8 cellular contexts compared by ENCODE assay signal in the genomic region with DNA sequence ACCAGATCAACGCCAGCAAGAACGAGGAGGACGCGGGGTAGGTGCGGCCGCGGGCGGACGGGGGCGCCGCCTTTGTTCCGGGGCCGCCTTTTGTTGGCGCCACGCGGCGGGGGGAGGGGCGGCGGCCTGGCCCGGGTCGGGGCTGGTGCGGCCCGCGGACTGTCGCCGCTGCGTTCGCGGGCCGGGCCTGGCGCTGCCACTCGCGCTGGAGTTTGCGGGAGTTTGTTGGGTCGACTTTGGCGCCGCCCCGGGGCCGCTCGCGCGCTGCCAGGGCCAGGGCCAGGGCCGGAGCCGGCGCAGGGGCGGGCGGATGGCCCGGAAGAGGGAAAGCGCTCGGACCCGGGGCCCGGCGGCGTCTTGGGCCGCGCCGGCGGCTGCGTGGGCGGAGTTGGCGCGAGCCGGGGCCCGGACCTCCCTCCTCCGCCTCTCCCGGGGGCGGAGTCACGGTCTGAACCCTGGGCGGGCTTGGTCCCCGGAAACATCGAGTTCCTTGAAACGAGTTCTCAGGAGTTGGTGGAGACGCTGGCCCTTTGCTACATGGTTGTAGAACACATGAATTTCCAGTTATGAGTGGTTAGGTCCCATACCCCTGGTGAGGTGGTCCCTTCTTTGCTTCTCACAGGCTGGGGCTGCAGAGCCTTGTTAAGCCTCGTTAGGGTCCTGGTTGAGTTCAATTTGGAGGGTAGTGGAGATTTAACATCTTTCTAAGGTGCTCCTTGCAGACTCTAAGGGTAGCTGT. TPM values are rescaled to one million over a fixed set of nuclear protein-coding genes. Genes with fewer than 3 reads are reported as not detected.
DNase-seq lines count a peak whose midpoint lies in the region; ATAC-seq, FAIRE-seq and TF ChIP-seq lines count a peak whose summit lies in the region.

No MANE protein-coding gene starts in this region.

- TF ChIP-seq POLR2A in A549 (IDR thresholded peaks at IDR 0.05; ENCODE audit: low read length), result no peak; the same call in 1 of the 2 replicates

- H3K4me1 ChIP-seq in A549, result peaks cover 30% of the 10 kb centered on the region

- no peak for TF ChIP-seq CTCF in A549 (IDR thresholded peaks at IDR 0.05)

- peaks cover 41% of the 10 kb centered on the region for H3K4me1 Mint-ChIP-seq in activated CD8-positive, alpha-beta T cell treated with anti-CD3 and anti-CD28 coated beads, Interleukin-2, amount 10 ng/mL, durations not matched to agents 7 days and 5 days (ENCODE audit: low read depth)
- peaks cover 32% of the 10 kb centered on the region for H3K4me1 Mint-ChIP-seq in memory B cell

- POLR2A ChIA-PET in A549 (lab: Yijun Ruan, JAX), result interaction anchor here (0.5 to 1.5 kb wide), 15 partner anchors 8 to 1418 kb away, joined by 3 to 18 read pairs (median 4); a partner anchor contains a TSS
- POLR2A ChIA-PET in activated CD8-positive, alpha-beta T cell treated with anti-CD3 and anti-CD28 coated beads, Interleukin-2, amount 10 ng/mL, durations not matched to agents 7 days and 5 days (lab: Charles Lee), result interaction anchor here (0.6 to 3.9 kb wide), 20 partner anchors 8 to 1418 kb away, joined by 3 to 21 read pairs (median 4); a partner anchor contains a TSS

- ATAC-seq in A549 (peak; percentile 51 to 60), GM18502 (IDR thresholded peaks at IDR 0.05; ENCODE audit: poor library complexity, unreplicated experiment) (peak; percentile 57), HG02943 (IDR thresholded peaks at IDR 0.05; ENCODE audit: low read depth, unreplicated experiment) (peak; percentile 49), memory B cell (ENCODE audit: low read depth) (peak; percentile 30)
- ATAC-seq in activated CD8-positive, alpha-beta T cell treated with anti-CD3 and anti-CD28 coated beads, Interleukin-2, amount 10 ng/mL, durations not matched to agents 7 days and 5 days, result peak; percentile 60

- H3K27ac Mint-ChIP-seq in activated CD8-positive, alpha-beta T cell treated with anti-CD3 and anti-CD28 coated beads, Interleukin-2, amount 10 ng/mL, durations not matched to agents 7 days and 5 days, result peak overlapping the region; percentile 85
- peak overlapping the region; percentile 82 for H3K27ac Mint-ChIP-seq in memory B cell

- H3K4me2 ChIP-seq in A549, result peak overlapping the region; percentile 89

- TF ChIP-seq EP300 in A549 (IDR thresholded peaks at IDR 0.05), result no peak

- FAIRE-seq in A549 (lab: Jason Lieb, UNC), result no peak

- 1% methylated on average over 8 of the region's 74 CpGs for WGBS in A549 (ENCODE audit: missing lambda C conversion rate)

- H3K4me3 ChIP-seq in A549, result peak overlapping the region; percentile 96

- peaks cover 51% of the 10 kb centered on the region for H3K36me3 Mint-ChIP-seq in activated CD8-positive, alpha-beta T cell treated with anti-CD3 and anti-CD28 coated beads, Interleukin-2, amount 10 ng/mL, durations not matched to agents 7 days and 5 days (ENCODE audit: low read depth)
- H3K36me3 Mint-ChIP-seq in memory B cell, result peaks cover 29% of the 10 kb centered on the region

- no peaks in the 10 kb centered on the region for H3K9me3 Mint-ChIP-seq in activated CD8-positive, alpha-beta T cell treated with anti-CD3 and anti-CD28 coated beads, Interleukin-2, amount 10 ng/mL, durations not matched to agents 7 days and 5 days (ENCODE audit: insufficient read depth)
- no peaks in the 10 kb centered on the region for H3K9me3 Mint-ChIP-seq in memory B cell

- TF ChIP-seq RAD21 in A549 (conservative IDR thresholded peaks at IDR 0.05 in 1 of 2, IDR thresholded peaks at IDR 0.05 in 1 of 2), result no peak

- DNase-seq in A549 (ENCODE audit: low read depth in 1 of 2, low spot score in 1 of 2) (peak; percentile 66 to 82), NCI-H345 (lab: John Stamatoyannopoulos, UW) (peak; percentile 80), memory B cell (ENCODE audit: low spot score in 2 of 2) (peak; percentile 41 to 44)
- DNase-seq in activated CD8-positive, alpha-beta T cell treated with anti-CD3 and anti-CD28 coated beads, Interleukin-2, amount 10 ng/mL, durations not matched to agents 7 days and 5 days, result peak; percentile 85
- peak; percentile 64 for DNase-seq in effector CD8-positive, alpha-beta T cell (lab: John Stamatoyannopoulos, UW)
- DNase-seq in stimulated activated CD8-positive, alpha-beta memory T cell treated with anti-CD3 and anti-CD28 coated beads, Interleukin-12 subunit alpha, Interleukin-12 subunit beta, amount 100 ng/mL, for 24 hours (ENCODE audit: extremely low read depth), result peak; percentile 51

- H3K9me3 ChIP-seq in A549, result no peaks in the 10 kb centered on the region

- H3K27me3 Mint-ChIP-seq in activated CD8-positive, alpha-beta T cell treated with anti-CD3 and anti-CD28 coated beads, Interleukin-2, amount 10 ng/mL, durations not matched to agents 7 days and 5 days (ENCODE audit: low read depth), result peaks cover 2% of the 10 kb centered on the region
- no peaks in the 10 kb centered on the region for H3K27me3 Mint-ChIP-seq in memory B cell

- CTCF ChIA-PET in A549 (lab: Yijun Ruan, JAX), result interaction anchor here (1.0 to 1.3 kb wide), 2 partner anchors 11 to 130 kb away, joined by 4 read pairs; no protein-coding TSS in a partner anchor
- CTCF ChIA-PET in activated CD8-positive, alpha-beta T cell treated with anti-CD3 and anti-CD28 coated beads, Interleukin-2, amount 10 ng/mL, durations not matched to agents 7 days and 5 days (lab: Charles Lee), result interaction anchor here (0.6 to 1.8 kb wide), 7 partner anchors 11 to 129 kb away, joined by 3 to 11 read pairs (median 5); no protein-coding TSS in a partner anchor

- H3K4me3 Mint-ChIP-seq in activated CD8-positive, alpha-beta T cell treated with anti-CD3 and anti-CD28 coated beads, Interleukin-2, amount 10 ng/mL, durations not matched to agents 7 days and 5 days, result peak overlapping the region; percentile 96
- H3K4me3 Mint-ChIP-seq in memory B cell, result peak overlapping the region; percentile 99

- peak overlapping the region; percentile 94 to 95 for H3K27ac ChIP-seq in A549

TF ChIP-seq in A549, 52 proteins besides CTCF, POLR2A, EP300 and RAD21 (continues in another document):
- TF ChIP-seq HOXA7 (CRISPR knock-in tag; IDR thresholded peaks at IDR 0.05) (no peak), CEBPB (IDR thresholded peaks at IDR 0.05) (no peak), MYC (IDR thresholded peaks at IDR 0.05; ENCODE audit: borderline replicate concordance, low read length) (peak; percentile 71; the same call in 1 of the 2 replicates)
- TF ChIP-seq, protein P1, sequence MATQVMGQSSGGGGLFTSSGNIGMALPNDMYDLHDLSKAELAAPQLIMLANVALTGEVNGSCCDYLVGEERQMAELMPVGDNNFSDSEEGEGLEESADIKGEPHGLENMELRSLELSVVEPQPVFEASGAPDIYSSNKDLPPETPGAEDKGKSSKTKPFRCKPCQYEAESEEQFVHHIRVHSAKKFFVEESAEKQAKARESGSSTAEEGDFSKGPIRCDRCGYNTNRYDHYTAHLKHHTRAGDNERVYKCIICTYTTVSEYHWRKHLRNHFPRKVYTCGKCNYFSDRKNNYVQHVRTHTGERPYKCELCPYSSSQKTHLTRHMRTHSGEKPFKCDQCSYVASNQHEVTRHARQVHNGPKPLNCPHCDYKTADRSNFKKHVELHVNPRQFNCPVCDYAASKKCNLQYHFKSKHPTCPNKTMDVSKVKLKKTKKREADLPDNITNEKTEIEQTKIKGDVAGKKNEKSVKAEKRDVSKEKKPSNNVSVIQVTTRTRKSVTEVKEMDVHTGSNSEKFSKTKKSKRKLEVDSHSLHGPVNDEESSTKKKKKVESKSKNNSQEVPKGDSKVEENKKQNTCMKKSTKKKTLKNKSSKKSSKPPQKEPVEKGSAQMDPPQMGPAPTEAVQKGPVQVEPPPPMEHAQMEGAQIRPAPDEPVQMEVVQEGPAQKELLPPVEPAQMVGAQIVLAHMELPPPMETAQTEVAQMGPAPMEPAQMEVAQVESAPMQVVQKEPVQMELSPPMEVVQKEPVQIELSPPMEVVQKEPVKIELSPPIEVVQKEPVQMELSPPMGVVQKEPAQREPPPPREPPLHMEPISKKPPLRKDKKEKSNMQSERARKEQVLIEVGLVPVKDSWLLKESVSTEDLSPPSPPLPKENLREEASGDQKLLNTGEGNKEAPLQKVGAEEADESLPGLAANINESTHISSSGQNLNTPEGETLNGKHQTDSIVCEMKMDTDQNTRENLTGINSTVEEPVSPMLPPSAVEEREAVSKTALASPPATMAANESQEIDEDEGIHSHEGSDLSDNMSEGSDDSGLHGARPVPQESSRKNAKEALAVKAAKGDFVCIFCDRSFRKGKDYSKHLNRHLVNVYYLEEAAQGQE (IDR thresholded peaks at IDR 0.05), result no peak

RNA-seq across cellular contexts. Expression of a gene that starts 0.8 kb away (rescaled TPM):
- polyA plus RNA-seq in A549 (2011; rRNA removed) (140 and 200 TPM in 2 replicates), A549 (2017; fragmentation: RNase III; extraction: RNeasy Plus Mini Kit Qiagen cat#74134 plus additional on column Dnase treatment) (338 to 354 TPM (median 352 TPM) in 3 replicates)
- polyA plus RNA-seq in A549 (2012; cell fraction: cytosol; rRNA removed), result 249 and 266 TPM in 2 replicates
- 149 and 201 TPM in 2 replicates for polyA plus RNA-seq in A549 (2012; cell fraction: nucleus; rRNA removed)
- 68.2 and 74.0 TPM in 2 replicates for polyA minus RNA-seq in A549 (2011; rRNA and poly(A)+ RNA removed)
- 100 to 1,000 TPM; 335 to 336 TPM for total RNA-seq in activated CD8-positive, alpha-beta T cell treated with anti-CD3 and anti-CD28 coated beads, Interleukin-2, amount 10 ng/mL, durations not matched to agents 7 days and 5 days

RNA-seq across cellular contexts. Expression of a gene that starts 18.0 kb away (rescaled TPM):
- polyA plus RNA-seq in A549 (2011; rRNA removed) (not detected in 2 replicates), A549 (2017; fragmentation: RNase III; extraction: RNeasy Plus Mini Kit Qiagen cat#74134 plus additional on column Dnase treatment) (not detected in 3 replicates)
- polyA plus RNA-seq in A549 (2012; cell fraction: cytosol; rRNA removed), result not detected in 2 replicates
- not detected in 2 replicates for polyA plus RNA-seq in A549 (2012; cell fraction: nucleus; rRNA removed)
- polyA minus RNA-seq in A549 (2011; rRNA and poly(A)+ RNA removed), result not detected in 2 replicates
- total RNA-seq in activated CD8-positive, alpha-beta T cell treated with anti-CD3 and anti-CD28 coated beads, Interleukin-2, amount 10 ng/mL, durations not matched to agents 7 days and 5 days, result not detected

RNA-seq across cellular contexts. Expression of a gene that starts 27.4 kb away (rescaled TPM):
- polyA plus RNA-seq in A549 (2011; rRNA removed), result 21.9 and 24.6 TPM in 2 replicates
- polyA plus RNA-seq in A549 (2012; cell fraction: cytosol; rRNA removed), result 19.3 and 20.6 TPM in 2 replicates
- polyA plus RNA-seq in A549 (2012; cell fraction: nucleus; rRNA removed), result 66.2 and 68.7 TPM in 2 replicates
- polyA plus RNA-seq in A549 (2017; fragmentation: RNase III; extraction: RNeasy Plus Mini Kit Qiagen cat#74134 plus additional on column Dnase treatment), result 12.5 to 13.9 TPM (median 13.0 TPM) in 3 replicates
- polyA minus RNA-seq in A549 (2011; rRNA and poly(A)+ RNA removed), result 60.3 and 65.1 TPM in 2 replicates
- total RNA-seq in activated CD8-positive, alpha-beta T cell treated with anti-CD3 and anti-CD28 coated beads, Interleukin-2, amount 10 ng/mL, durations not matched to agents 7 days and 5 days, result 100 to 1,000 TPM; 125 to 126 TPM

RNA-seq across cellular contexts. Expression of a gene that starts 51.5 kb away (rescaled TPM):
- polyA plus RNA-seq in A549 (2011; rRNA removed) (177 and 205 TPM in 2 replicates), A549 (2017; fragmentation: RNase III; extraction: RNeasy Plus Mini Kit Qiagen cat#74134 plus additional on column Dnase treatment) (553 to 612 TPM (median 555 TPM) in 3 replicates)
- polyA plus RNA-seq in A549 (2012; cell fraction: cytosol; rRNA removed), result 436 and 477 TPM in 2 replicates
- 208 and 240 TPM in 2 replicates for polyA plus RNA-seq in A549 (2012; cell fraction: nucleus; rRNA removed)
- 54.4 and 73.5 TPM in 2 replicates for polyA minus RNA-seq in A549 (2011; rRNA and poly(A)+ RNA removed)
- 100 to 1,000 TPM; 176 to 184 TPM for total RNA-seq in activated CD8-positive, alpha-beta T cell treated with anti-CD3 and anti-CD28 coated beads, Interleukin-2, amount 10 ng/mL, durations not matched to agents 7 days and 5 days

Comparison
In these comparisons a context has a peak if more than half of its experiments do, and no peak if none do; other contexts are left out.
1. Peak in every context shown above with its lines: DNase-seq, ATAC-seq, H3K4me3 ChIP-seq and H3K27ac ChIP-seq.